In genomic region chr3:5197022-5197421, GRCh38 we compare ENCODE assay signal across 8 cellular contexts. TPM values are rescaled to one million over a fixed set of nuclear protein-coding genes. Genes with fewer than 3 reads are reported as not detected.
DNase-seq lines count a peak whose midpoint lies in the region; ATAC-seq and TF ChIP-seq lines count a peak whose summit lies in the region.

No MANE protein-coding gene starts in this region.

- intact Hi-C loops in activated CD4-positive, alpha-beta memory T cell treated with anti-CD3 and anti-CD28 coated beads for 36 hours (cut with micrococcal nuclease) = loop anchor here (1.0 to 5.0 kb wide), 11 partner anchors 8 to 895 kb away; partner anchors contain the start of genes BHLHE40 and SETMAR
- intact Hi-C loops in stomach (cut with DNase I; ENCODE audit: low total_unique reads) = no loop called here

- H3K27me3 ChIP-seq in stomach = no peaks in the 10 kb centered on the region

- peaks cover 68% of the 10 kb centered on the region for H3K36me3 Mint-ChIP-seq in T-helper 1 cell treated with Interleukin-12 subunit alpha and Interleukin-12 subunit beta and Interleukin-4 antibody, amounts not matched to agents 30 μg/mL and 1 μg/mL, for 36 hours (ENCODE audit: low read depth)
- peaks cover 81% of the 10 kb centered on the region for H3K36me3 Mint-ChIP-seq in activated CD4-positive, alpha-beta memory T cell treated with anti-CD3 and anti-CD28 coated beads for 36 hours

- H3K36me3 ChIP-seq in stomach = peaks cover 9 to 44% (median 39%) of the 10 kb centered on the region in 4 donors

- no peaks in the 10 kb centered on the region for H3K9me3 Mint-ChIP-seq in T-helper 1 cell treated with Interleukin-12 subunit alpha and Interleukin-12 subunit beta and Interleukin-4 antibody, amounts not matched to agents 30 μg/mL and 1 μg/mL, for 36 hours
- no peaks in the 10 kb centered on the region for H3K9me3 Mint-ChIP-seq in activated CD4-positive, alpha-beta memory T cell treated with anti-CD3 and anti-CD28 coated beads for 36 hours

- H3K27ac Mint-ChIP-seq in T-helper 1 cell treated with Interleukin-12 subunit alpha and Interleukin-12 subunit beta and Interleukin-4 antibody, amounts not matched to agents 30 μg/mL and 1 μg/mL, for 36 hours = peak overlapping the region; percentile 97
- H3K27ac Mint-ChIP-seq in activated CD4-positive, alpha-beta memory T cell treated with anti-CD3 and anti-CD28 coated beads for 36 hours = peak overlapping the region; percentile 98

- H3K27ac ChIP-seq in stomach = peak overlapping the region in 3 of 5 donors; percentile 40 to 72 (median 59)

- CTCF ChIA-PET in activated CD4-positive, alpha-beta memory T cell treated with anti-CD3 and anti-CD28 coated beads for 36 hours (lab: Charles Lee) = interaction anchor here (1.0 to 2.7 kb wide), 4 partner anchors 8 to 74 kb away, joined by 3 to 18 read pairs (median 4); partner anchors contain the start of gene ARL8B

- peaks cover 81% of the 10 kb centered on the region for H3K4me1 Mint-ChIP-seq in T-helper 1 cell treated with Interleukin-12 subunit alpha and Interleukin-12 subunit beta and Interleukin-4 antibody, amounts not matched to agents 30 μg/mL and 1 μg/mL, for 36 hours (ENCODE audit: low read depth)
- H3K4me1 Mint-ChIP-seq in activated CD4-positive, alpha-beta memory T cell treated with anti-CD3 and anti-CD28 coated beads for 36 hours (ENCODE audit: low read depth) = peaks cover 87% of the 10 kb centered on the region

- POLR2A ChIA-PET in activated CD4-positive, alpha-beta memory T cell treated with anti-CD3 and anti-CD28 coated beads for 36 hours (lab: Charles Lee) = interaction anchor here (0.6 to 8.4 kb wide), 13 partner anchors 9 to 1986 kb away, joined by 3 to 119 read pairs (median 4); partner anchors contain the start of genes ARL8B, BHLHE40 and EDEM1

- 74 to 87% (median 82%) methylated on average over 4 of the region's 4 CpGs for WGBS in stomach, 5 donors

- TF ChIP-seq EP300 in stomach (IDR thresholded peaks at IDR 0.05) = no peak

- H3K4me1 ChIP-seq in stomach = peaks cover 20 to 66% (median 43%) of the 10 kb centered on the region in 4 donors

- no peak for DNase-seq in T-helper 1 cell
- no peak for DNase-seq in activated CD4-positive, alpha-beta memory T cell treated with anti-CD3 and anti-CD28 coated beads for 36 hours
- DNase-seq in fibroblast of villous mesenchyme (ENCODE audit: low read depth) = peak; percentile 89
- DNase-seq in stomach = no peak
- DNase-seq in NCI-H1930 (lab: John Stamatoyannopoulos, UW) = no peak
- no peak for DNase-seq in Kasumi-1 (lab: John Stamatoyannopoulos, UW)

- TF ChIP-seq POLR2A in stomach (IDR thresholded peaks at IDR 0.05) = no peak

- TF ChIP-seq CTCF in fibroblast of villous mesenchyme (IDR thresholded peaks at IDR 0.05; ENCODE audit: insufficient read depth, low read depth, low read length) (no peak), stomach (IDR thresholded peaks at IDR 0.05) (no peak)

- peak overlapping the region; percentile 78 for H3K4me3 Mint-ChIP-seq in T-helper 1 cell treated with Interleukin-12 subunit alpha and Interleukin-12 subunit beta and Interleukin-4 antibody, amounts not matched to agents 30 μg/mL and 1 μg/mL, for 36 hours
- peak overlapping the region; percentile 66 for H3K4me3 Mint-ChIP-seq in activated CD4-positive, alpha-beta memory T cell treated with anti-CD3 and anti-CD28 coated beads for 36 hours

- no peaks in the 10 kb centered on the region for H3K27me3 Mint-ChIP-seq in T-helper 1 cell treated with Interleukin-12 subunit alpha and Interleukin-12 subunit beta and Interleukin-4 antibody, amounts not matched to agents 30 μg/mL and 1 μg/mL, for 36 hours (ENCODE audit: low read depth)
- H3K27me3 Mint-ChIP-seq in activated CD4-positive, alpha-beta memory T cell treated with anti-CD3 and anti-CD28 coated beads for 36 hours = no peaks in the 10 kb centered on the region

- H3K4me3 ChIP-seq in fibroblast of villous mesenchyme (ENCODE audit: low read depth, low read length) (no peak overlapping the region), stomach (no peak overlapping the region)

- no peak for ATAC-seq in activated CD4-positive, CD25-positive, alpha-beta regulatory T cell treated with anti-CD3 and anti-CD28 coated beads, Interleukin-2, amount 50 U/mL, for 24 hours

- H3K9me3 ChIP-seq in stomach = no peaks in the 10 kb centered on the region

RNA-seq across cellular contexts. Expression of gene EDEM1, which starts 9.5 kb away (rescaled TPM):
- total RNA-seq in activated CD4-positive, alpha-beta memory T cell treated with anti-CD3 and anti-CD28 coated beads for 36 hours = 100 to 1,000 TPM; 192 to 203 TPM
- total RNA-seq in fibroblast of villous mesenchyme (47.0 and 47.1 TPM in 2 replicates), stomach (100 to 1,000 TPM in 1 of 5 donors, 10 to 100 TPM in 4; 22.2 to 160 (median 53.1) TPM)
- polyA plus RNA-seq in stomach = 1 to 10 TPM; 5.3 to 7.2 (median 5.4) TPM
